In the genomic region with DNA sequence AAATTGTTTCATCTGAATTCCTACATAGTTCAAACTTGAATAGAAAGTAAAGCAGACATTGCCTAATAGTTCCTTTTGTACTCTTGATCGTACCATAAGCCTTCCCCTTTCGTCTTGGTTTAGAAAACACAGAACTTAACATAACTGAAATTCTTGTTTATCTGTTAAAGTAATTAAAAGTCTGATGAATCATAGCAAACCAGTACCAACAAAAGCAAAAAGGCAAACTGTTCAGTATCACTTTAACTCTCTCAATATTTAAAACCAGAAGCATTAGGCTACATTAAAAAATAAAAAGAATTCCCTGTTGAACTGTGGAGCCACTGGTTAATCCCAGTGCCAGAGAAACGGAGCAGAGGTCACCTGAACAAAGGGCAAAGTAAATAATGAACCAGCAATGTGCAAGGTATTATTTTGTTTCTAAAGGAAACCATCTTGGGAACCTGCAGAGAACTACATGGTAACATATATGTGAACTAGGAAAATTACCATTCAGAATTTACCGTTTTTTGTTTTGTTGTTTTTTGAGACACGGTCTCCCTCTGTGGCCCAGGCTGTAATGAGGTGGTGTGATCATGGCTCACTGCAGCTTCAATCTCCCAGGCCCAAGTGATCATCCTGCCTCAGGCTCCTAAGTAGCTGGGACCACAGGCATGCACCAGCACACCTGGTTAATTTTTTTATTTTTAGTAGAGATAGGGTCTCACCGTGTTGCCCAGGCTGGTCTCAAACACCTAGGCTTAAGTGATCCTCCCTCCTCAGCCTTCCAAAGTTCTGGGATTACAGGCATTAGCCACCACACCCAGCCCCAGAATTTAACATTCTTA, we compare ENCODE assay signal across 12 cellular contexts. TPM values are rescaled to one million over a fixed set of nuclear protein-coding genes. Genes with fewer than 3 reads are reported as not detected.
DNase-seq lines count a peak whose midpoint lies in the region; ATAC-seq and TF ChIP-seq lines count a peak whose summit lies in the region.
"Had no signal": no experiment of that assay in that cellular context is flagged by ENCODE, and none has a peak within 500 bp of the region (broad histone marks: within the 10 kb centered on the region; RNA-seq: fewer than 3 reads in every experiment).

No MANE protein-coding gene starts in this region.

- no peaks in the 10 kb centered on the region for H3K4me1 ChIP-seq in endodermal cell (ENCODE audit: control insufficient read depth, insufficient read depth, low read length)
- peaks cover 26 to 28% of the 10 kb centered on the region in 2 donors for H3K4me1 ChIP-seq in mucosa of rectum (ENCODE audit: control insufficient read depth in 2 of 2, insufficient read depth in 2 of 2, low read length in 2 of 2)
- peaks cover 0 to 4% of the 10 kb centered on the region in 2 donors for H3K4me1 ChIP-seq in uterus

- H3K9me3 ChIP-seq in endodermal cell (ENCODE audit: control insufficient read depth, low read length) (peaks cover 18% of the 10 kb centered on the region), mucosa of rectum (ENCODE audit: control insufficient read depth in 2 of 2, low read length in 2 of 2) (no peaks in the 10 kb centered on the region), uterus (no peaks in the 10 kb centered on the region)

- H3K36me3 Mint-ChIP-seq in endodermal cell (ENCODE audit: low read depth): peaks cover 3% of the 10 kb centered on the region

- H3K36me3 ChIP-seq in endodermal cell (ENCODE audit: control insufficient read depth, insufficient read depth, low read length): no peaks in the 10 kb centered on the region
- H3K36me3 ChIP-seq in mucosa of rectum (ENCODE audit: control insufficient read depth in 2 of 2, insufficient read depth in 2 of 2, low read length in 2 of 2): peaks cover 0 to 6% of the 10 kb centered on the region in 2 donors
- no peaks in the 10 kb centered on the region for H3K36me3 ChIP-seq in uterus
- H3K36me3 ChIP-seq: cardiac muscle cell had no signal

- TF ChIP-seq CTCF in NB4 (IDR thresholded peaks at IDR 0.05; ENCODE audit: low read depth, low read length): no peak
- no peak for TF ChIP-seq CTCF in endodermal cell (conservative IDR thresholded peaks at IDR 0.05)
- no peak for TF ChIP-seq CTCF in uterus (IDR thresholded peaks at IDR 0.05)

- no peaks in the 10 kb centered on the region for H3K9me3 Mint-ChIP-seq in endodermal cell

- TF ChIP-seq POLR2A in NB4 (IDR thresholded peaks at IDR 0.05; ENCODE audit: extremely low read depth, insufficient read length) (no peak), uterus (IDR thresholded peaks at IDR 0.05) (no peak)

- DNase-seq in NB4 (ENCODE audit: low read depth): peak; percentile 20
- peak; percentile 24 for DNase-seq in endodermal cell
- no peak for DNase-seq in uterus
- no peak for DNase-seq in kidney glomerular epithelial cell (lab: John Stamatoyannopoulos, UW)
- DNase-seq in SW480 (ENCODE audit: low spot score): no peak
- DNase-seq: NCI-H2029; stimulated activated naive CD4-positive, alpha-beta T cell had no signal

- 87 to 98% methylated on average over 5 to 6 of the region's 6 CpGs for WGBS in endodermal cell (ENCODE audit: insufficient coverage in 1 of 2, insufficient read length in 1 of 2), 2 experiments

- ATAC-seq in GM21825 (IDR thresholded peaks at IDR 0.05; ENCODE audit: unreplicated experiment): no peak

- intact Hi-C loops in uterus (cut with DNase I; ENCODE audit: low total_unique reads): no loop called here

- no peak overlapping the region for H3K27ac Mint-ChIP-seq in endodermal cell

- H3K4me3 ChIP-seq in NB4 (ENCODE audit: low read depth, low read length) (no peak overlapping the region), endodermal cell (ENCODE audit: low read length) (no peak overlapping the region), mucosa of rectum (ENCODE audit: low read length in 2 of 2) (peak overlapping the region; percentile 33 to 38), uterus (peak overlapping the region in 1 of 2 donors; percentile 21)
- H3K4me3 ChIP-seq: cardiac muscle cell had no signal

- peaks cover 17% of the 10 kb centered on the region for H3K4me1 Mint-ChIP-seq in endodermal cell

- H3K27me3 Mint-ChIP-seq in endodermal cell (ENCODE audit: insufficient read depth): no peaks in the 10 kb centered on the region

- H3K4me3 Mint-ChIP-seq in endodermal cell: no peak overlapping the region

- H3K9ac ChIP-seq in endodermal cell (ENCODE audit: extremely low read depth, low read length, poor library complexity, severe bottlenecking) (no peak overlapping the region), mucosa of rectum (ENCODE audit: low read depth in 1 of 2, low read length in 2 of 2) (peak overlapping the region in 1 of 2 donors; percentile 16)

- H3K27ac ChIP-seq in endodermal cell (ENCODE audit: low read depth, low read length): no peak overlapping the region
- peak overlapping the region; percentile 64 to 79 for H3K27ac ChIP-seq in mucosa of rectum (ENCODE audit: low read depth in 2 of 2, low read length in 2 of 2)
- peak overlapping the region; percentile 82 to 86 for H3K27ac ChIP-seq in uterus
- H3K27ac ChIP-seq: cardiac muscle cell, VCaP had no signal

- no peaks in the 10 kb centered on the region for H3K27me3 ChIP-seq in endodermal cell (ENCODE audit: control insufficient read depth, insufficient read depth, low read length, poor library complexity, severe bottlenecking)
- no peaks in the 10 kb centered on the region for H3K27me3 ChIP-seq in mucosa of rectum (ENCODE audit: control insufficient read depth in 2 of 2, insufficient read depth in 2 of 2, low read length in 2 of 2)
- H3K27me3 ChIP-seq in uterus: no peaks in the 10 kb centered on the region
- H3K27me3 ChIP-seq: cardiac muscle cell had no signal

RNA-seq across cellular contexts. Expression of gene HIGD1C, which starts 17.1 kb away (rescaled TPM):
- not detected for total RNA-seq in endodermal cell
- not detected for polyA plus RNA-seq in endodermal cell (2013, experiment 1 of 2)
- polyA plus RNA-seq in endodermal cell (2013, experiment 2 of 2): not detected
- not detected for total RNA-seq in uterus
- total RNA-seq: cardiac muscle cell, myocyte had no signal
- polyA plus RNA-seq: cardiac muscle cell had no signal

Comparison
In these comparisons a context has a peak if more than half of its experiments do, and no peak if none do; other contexts are left out.
1. DNase-seq: peak in NB4 (single experiment) and endodermal cell (single experiment); none in uterus (0 of 2), kidney glomerular epithelial cell (single experiment) and SW480 (single experiment).
2. H3K4me3 ChIP-seq: peak in mucosa of rectum (2 of 2); none in NB4 (single experiment) and endodermal cell (single experiment).